ENCODE assay signal across 40 cellular contexts in the genomic region with DNA sequence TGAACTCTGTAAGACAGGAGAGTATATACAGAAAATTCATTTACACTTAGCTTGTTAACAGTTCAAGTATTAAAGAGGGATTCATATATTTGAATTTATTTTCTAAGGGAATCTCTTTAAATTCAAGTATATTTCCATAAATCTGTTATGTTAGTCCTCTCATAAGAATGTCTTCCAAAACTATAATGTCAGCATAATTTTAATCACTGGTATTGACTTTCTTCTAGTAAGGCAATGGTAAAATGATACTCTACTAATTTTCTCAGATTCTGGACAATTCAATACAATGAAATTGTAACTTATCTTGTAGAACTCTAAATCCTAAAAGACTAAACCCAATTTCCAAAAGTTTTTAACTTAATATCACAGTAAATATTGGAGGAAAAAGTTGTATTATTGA.
"Had no signal": no experiment of that assay in that cellular context is flagged by ENCODE, and none has a peak within 500 bp of the region (broad histone marks: within the 10 kb centered on the region; RNA-seq: fewer than 3 reads in every experiment).

No MANE protein-coding gene starts in this region.

- H3K27ac ChIP-seq: adrenal gland, body of pancreas, brain microvascular endothelial cell, cardiac muscle cell, VCaP had no signal

- H3K36me3 ChIP-seq: adrenal gland, brain microvascular endothelial cell, cardiac muscle cell had no signal

- H3K27ac Mint-ChIP-seq: activated B cell treated with CpG ODN at 0.5 μM for 24 hours; activated CD4-positive, alpha-beta memory T cell treated with anti-CD3 and anti-CD28 coated beads for 36 hours; activated CD4-positive, alpha-beta T cell treated with anti-CD3 and anti-CD28 coated beads, Interleukin-2, amount 10 ng/mL, durations not matched to agents 24 days and 14 days; activated CD8-positive, alpha-beta T cell treated with anti-CD3 and anti-CD28 coated beads for 36 hours; activated naive CD4-positive, alpha-beta T cell treated with anti-CD3 and anti-CD28 coated beads for 36 hours; activated naive CD4-positive, alpha-beta T cell treated with anti-CD3 and anti-CD28 coated beads, Interleukin-2, amount 50 U/mL, for 72 hours; activated naive CD8-positive, alpha-beta T cell treated with anti-CD3 and anti-CD28 coated beads for 36 hours; activated T-cell treated with anti-CD3 and anti-CD28 coated beads, Interleukin-2, amount 50 U/mL, for 72 hours; activated T-helper 1 cell treated with anti-CD3 and anti-CD28 coated beads, Interleukin-12 subunit alpha, Interleukin-12 subunit beta, Interleukin-2, Interleukin-4 antibody, amounts not matched to agents 30 ng/mL and 10 ng/mL and 1 ng/mL, durations not matched to agents 14 hours and 24 hours and 36 hours; activated T-helper 17 cell treated with anti-CD3 and anti-CD28 coated beads, Interleukin-2, amount 50 U/mL, for 72 hours; T-helper 1 cell treated with Interleukin-12 subunit alpha and Interleukin-12 subunit beta and Interleukin-4 antibody, amounts not matched to agents 30 μg/mL and 1 μg/mL, for 36 hours; T-helper 2 cell treated with Interferon-gamma antibody and Interleukin-4, amounts not matched to agents 5 μg/mL and 100 μg/mL, for 36 hours had no signal

- H3K4me1 ChIP-seq: adrenal gland, body of pancreas had no signal

- H3K4me3 ChIP-seq: adrenal gland, body of pancreas, cardiac muscle cell had no signal

- FAIRE-seq: astrocyte, bronchial epithelial cell, TTC549 had no signal

- H3K4me1 Mint-ChIP-seq: activated B cell treated with CpG ODN at 0.5 μM for 24 hours; activated CD4-positive, alpha-beta T cell treated with anti-CD3 and anti-CD28 coated beads, Interleukin-2, amount 10 ng/mL, durations not matched to agents 24 days and 14 days; activated naive CD8-positive, alpha-beta T cell treated with anti-CD3 and anti-CD28 coated beads for 36 hours; activated T-helper 17 cell treated with anti-CD3 and anti-CD28 coated beads, Interleukin-2, amount 50 U/mL, for 72 hours; central memory CD8-positive, alpha-beta T cell had no signal

- H3K9me3 ChIP-seq: adrenal gland, body of pancreas had no signal

- H3K27me3 ChIP-seq: adrenal gland, body of pancreas, brain microvascular endothelial cell, cardiac muscle cell had no signal

- H3K27me3 Mint-ChIP-seq: activated B cell treated with CpG ODN at 0.5 μM for 24 hours; activated CD4-positive, alpha-beta memory T cell treated with anti-CD3 and anti-CD28 coated beads for 36 hours; activated CD4-positive, alpha-beta T cell treated with anti-CD3 and anti-CD28 coated beads, Interleukin-2, amount 10 ng/mL, durations not matched to agents 24 days and 14 days; activated CD8-positive, alpha-beta T cell treated with anti-CD3 and anti-CD28 coated beads for 36 hours; activated naive CD8-positive, alpha-beta T cell treated with anti-CD3 and anti-CD28 coated beads for 36 hours; activated T-helper 17 cell treated with anti-CD3 and anti-CD28 coated beads, Interleukin-2, amount 50 U/mL, for 72 hours; central memory CD8-positive, alpha-beta T cell had no signal

- H3K9me3 Mint-ChIP-seq: activated B cell treated with CpG ODN at 0.5 μM for 24 hours; activated CD4-positive, alpha-beta memory T cell treated with anti-CD3 and anti-CD28 coated beads for 36 hours; activated CD4-positive, alpha-beta T cell treated with anti-CD3 and anti-CD28 coated beads, Interleukin-2, amount 10 ng/mL, durations not matched to agents 24 days and 14 days; activated CD8-positive, alpha-beta T cell treated with anti-CD3 and anti-CD28 coated beads for 36 hours; activated naive CD4-positive, alpha-beta T cell treated with anti-CD3 and anti-CD28 coated beads for 36 hours; activated naive CD8-positive, alpha-beta T cell treated with anti-CD3 and anti-CD28 coated beads for 36 hours; T-helper 1 cell treated with Interleukin-12 subunit alpha and Interleukin-12 subunit beta and Interleukin-4 antibody, amounts not matched to agents 30 μg/mL and 1 μg/mL, for 36 hours had no signal

- H3K4me3 Mint-ChIP-seq: activated B cell treated with CpG ODN at 0.5 μM for 24 hours; activated CD4-positive, alpha-beta memory T cell treated with anti-CD3 and anti-CD28 coated beads for 36 hours; activated CD4-positive, alpha-beta T cell treated with anti-CD3 and anti-CD28 coated beads, Interleukin-2, amount 10 ng/mL, durations not matched to agents 24 days and 14 days; activated CD8-positive, alpha-beta T cell treated with anti-CD3 and anti-CD28 coated beads for 36 hours; activated naive CD4-positive, alpha-beta T cell treated with anti-CD3 and anti-CD28 coated beads for 36 hours; activated naive CD8-positive, alpha-beta T cell treated with anti-CD3 and anti-CD28 coated beads for 36 hours; activated T-cell treated with anti-CD3 and anti-CD28 coated beads, Interleukin-2, amount 50 U/mL, for 4 hours; activated T-cell treated with anti-CD3 and anti-CD28 coated beads, Interleukin-2, amount 50 U/mL, for 72 hours; activated T-helper 1 cell treated with anti-CD3 and anti-CD28 coated beads, Interleukin-12 subunit alpha, Interleukin-12 subunit beta, Interleukin-2, Interleukin-4 antibody, amounts not matched to agents 30 ng/mL and 10 ng/mL and 1 ng/mL, durations not matched to agents 14 hours and 24 hours and 36 hours; activated T-helper 17 cell treated with anti-CD3 and anti-CD28 coated beads, Interleukin-2, amount 50 U/mL, for 72 hours; central memory CD8-positive, alpha-beta T cell; T-helper 1 cell treated with Interleukin-12 subunit alpha and Interleukin-12 subunit beta and Interleukin-4 antibody, amounts not matched to agents 30 μg/mL and 1 μg/mL, for 36 hours; T-helper 2 cell treated with Interferon-gamma antibody and Interleukin-4, amounts not matched to agents 5 μg/mL and 100 μg/mL, for 36 hours had no signal

- ATAC-seq: activated CD8-positive, alpha-beta T cell treated with anti-CD3 and anti-CD28 coated beads for 36 hours; activated naive CD4-positive, alpha-beta T cell treated with anti-CD3 and anti-CD28 coated beads, Interleukin-2, amount 50 U/mL, for 72 hours; activated T-cell treated with anti-CD3 and anti-CD28 coated beads, Interleukin-2, amount 50 U/mL, for 4 hours; activated T-cell treated with anti-CD3 and anti-CD28 coated beads, Interleukin-2, amount 50 U/mL, for 72 hours; activated T-helper 17 cell treated with anti-CD3 and anti-CD28 coated beads, Interleukin-2, amount 50 U/mL, for 72 hours; body of pancreas had no signal

- H3K36me3 Mint-ChIP-seq: activated CD4-positive, alpha-beta memory T cell treated with anti-CD3 and anti-CD28 coated beads for 36 hours; activated naive CD4-positive, alpha-beta T cell treated with anti-CD3 and anti-CD28 coated beads, Interleukin-2, amount 50 U/mL, for 72 hours; activated naive CD8-positive, alpha-beta T cell treated with anti-CD3 and anti-CD28 coated beads for 36 hours had no signal

- DNase-seq: activated B cell treated with CpG ODN at 0.5 μM for 24 hours; activated CD4-positive, alpha-beta memory T cell treated with anti-CD3 and anti-CD28 coated beads for 36 hours; activated CD4-positive, alpha-beta T cell treated with anti-CD3 and anti-CD28 coated beads for 4 hours; activated CD4-positive, alpha-beta T cell treated with anti-CD3 and anti-CD28 coated beads, Interleukin-2, amount 10 ng/mL, durations not matched to agents 24 days and 14 days; activated CD4-positive, alpha-beta T cell treated with anti-CD3 and anti-CD28 coated beads, Interleukin-2, amount 50 U/mL, for 1 hour; activated CD4-positive, alpha-beta T cell treated with anti-CD3 and anti-CD28 coated beads, Interleukin-2, amount 50 U/mL, for 4 hours; activated CD4-positive, CD25-positive, alpha-beta regulatory T cell treated with anti-CD3 and anti-CD28 coated beads, Interleukin-2, amount 50 U/mL, for 72 hours; activated CD8-positive, alpha-beta memory T cell treated with anti-CD3 and anti-CD28 coated beads, Interleukin-2, amount 50 U/mL, for 4 hours; activated CD8-positive, alpha-beta T cell treated with anti-CD3 and anti-CD28 coated beads for 36 hours; activated effector memory CD4-positive, alpha-beta T cell treated with anti-CD3 and anti-CD28 coated beads, Interleukin-2, amount 50 U/mL, for 16 hours; activated gamma-delta T cell treated with Interleukin-2 at 50 U/mL for 16 hours; activated naive CD4-positive, alpha-beta T cell; activated naive CD4-positive, alpha-beta T cell treated with anti-CD3 and anti-CD28 coated beads for 36 hours; activated naive CD4-positive, alpha-beta T cell treated with anti-CD3 and anti-CD28 coated beads, Interleukin-2, amount 50 U/mL, for 16 hours; activated naive CD8-positive, alpha-beta T cell treated with anti-CD3 and anti-CD28 coated beads for 36 hours; activated T-cell treated with anti-CD3 and anti-CD28 coated beads for 4 hours; activated T-cell treated with anti-CD3 and anti-CD28 coated beads, Interleukin-2, amount 50 U/mL, for 1 hour; activated T-cell treated with anti-CD3 and anti-CD28 coated beads, Interleukin-2, amount 50 U/mL, for 4 hours; activated T-cell treated with anti-CD3 and anti-CD28 coated beads, Interleukin-2, amount 50 U/mL, for 72 hours; adrenal gland; amniotic stem cell; aorta; body of pancreas; brain microvascular endothelial cell; caudate nucleus; cerebellar nuclear complex; T-helper 1 cell; T-helper 2 cell; T-helper 9 cell had no signal
